In genomic region chr2:42171396-42171971, GRCh38 we compare ENCODE assay signal across 8 cellular contexts. TPM values are rescaled to one million over a fixed set of nuclear protein-coding genes. Genes with fewer than 3 reads are reported as not detected.
DNase-seq lines count a peak whose midpoint lies in the region; ATAC-seq, FAIRE-seq and TF ChIP-seq lines count a peak whose summit lies in the region.
"Had no signal": no experiment of that assay in that cellular context is flagged by ENCODE, and none has a peak within 500 bp of the region (broad histone marks: within the 10 kb centered on the region; RNA-seq: fewer than 3 reads in every experiment).

No MANE protein-coding gene starts in this region.

- no peaks in the 10 kb centered on the region for H3K4me1 ChIP-seq in colonic mucosa

- H3K9ac ChIP-seq in colonic mucosa (ENCODE audit: low read depth in 2 of 2, low read length in 2 of 2), result peak overlapping the region in 1 of 2 donors; percentile 95

- H3K4me3 ChIP-seq in colonic mucosa, result peak overlapping the region; percentile 83
- peak overlapping the region; percentile 66 for H3K4me3 ChIP-seq in skeletal muscle cell (ENCODE audit: low read depth, low read length)
- no peak overlapping the region for H3K4me3 ChIP-seq in WERI-Rb-1 (ENCODE audit: low read depth, low read length)

- no peaks in the 10 kb centered on the region for H3K9me3 ChIP-seq in colonic mucosa
- H3K9me3 ChIP-seq in WERI-Rb-1 (ENCODE audit: severe bottlenecking), result peaks cover 5% of the 10 kb centered on the region

- no peaks in the 10 kb centered on the region for H3K27me3 ChIP-seq in colonic mucosa
- H3K27me3 ChIP-seq in WERI-Rb-1 (ENCODE audit: insufficient read depth, low read depth, severe bottlenecking), result no peaks in the 10 kb centered on the region
- H3K27me3 ChIP-seq: foreskin keratinocyte had no signal

- TF ChIP-seq CTCF in colonic mucosa (IDR thresholded peaks at IDR 0.05) (no peak), WERI-Rb-1 (IDR thresholded peaks at IDR 0.05; ENCODE audit: low read depth, low read length) (no peak)

- no peak for DNase-seq in colonic mucosa
- no peak for DNase-seq in skeletal muscle cell (ENCODE audit: low read depth)
- no peak for DNase-seq in superior temporal gyrus (ENCODE audit: extremely low spot score)
- DNase-seq in frontal cortex (ENCODE audit: low spot score in 2 of 2), result no peak
- DNase-seq in WERI-Rb-1, result no peak
- DNase-seq: foreskin keratinocyte had no signal

- no peaks in the 10 kb centered on the region for H3K36me3 ChIP-seq in colonic mucosa
- no peaks in the 10 kb centered on the region for H3K36me3 ChIP-seq in WERI-Rb-1

- ATAC-seq in GM18861 (IDR thresholded peaks at IDR 0.05; ENCODE audit: unreplicated experiment), result peak; percentile 28
- peak; percentile 34 for ATAC-seq in HG03280 (IDR thresholded peaks at IDR 0.05; ENCODE audit: unreplicated experiment)
- ATAC-seq: foreskin keratinocyte had no signal

- peak overlapping the region; percentile 12 for H3K27ac ChIP-seq in colonic mucosa
- H3K27ac ChIP-seq in WERI-Rb-1, result no peak overlapping the region

- no peak for FAIRE-seq in frontal cortex (lab: Jason Lieb, UNC)

- intact Hi-C loops in colonic mucosa (cut with DNase I), result no loop called here

RNA-seq across cellular contexts. Expression of gene EML4, which starts 2.3 kb away (rescaled TPM):
- total RNA-seq in colonic mucosa (100 to 1,000 TPM in 1 of 2 donors, 10 to 100 TPM in 1; 82.1 to 103 TPM), frontal cortex (33.8 TPM)
